ENCODE assay signal across 11 cellular contexts in genomic region chr3:188752850-188753249, GRCh38.
DNase-seq lines count a peak whose midpoint lies in the region; ATAC-seq and TF ChIP-seq lines count a peak whose summit lies in the region.
"Had no signal": no experiment of that assay in that cellular context is flagged by ENCODE, and none has a peak within 500 bp of the region (broad histone marks: within the 10 kb centered on the region; RNA-seq: fewer than 3 reads in every experiment).

No MANE protein-coding gene starts in this region.

- peaks cover 29% of the 10 kb centered on the region for H3K4me1 Mint-ChIP-seq in stimulated activated naive CD8-positive, alpha-beta T cell treated with anti-CD3 and anti-CD28 coated beads, Interleukin-15, amount 100 ng/mL, for 72 hours

- no peaks in the 10 kb centered on the region for H3K36me3 ChIP-seq in heart left ventricle
- H3K36me3 ChIP-seq in tibial nerve, result no peaks in the 10 kb centered on the region
- H3K36me3 ChIP-seq: left ventricle myocardium inferior had no signal

- peaks cover 3% of the 10 kb centered on the region for H3K4me1 ChIP-seq in right cardiac atrium (ENCODE audit: control insufficient read depth, insufficient read depth, low read length)
- peaks cover 0 to 15% (median 0%) of the 10 kb centered on the region in 12 donors for H3K4me1 ChIP-seq in heart left ventricle
- no peaks in the 10 kb centered on the region for H3K4me1 ChIP-seq in tibial nerve

- H3K27ac Mint-ChIP-seq in stimulated activated naive CD8-positive, alpha-beta T cell treated with anti-CD3 and anti-CD28 coated beads, Interleukin-15, amount 100 ng/mL, for 72 hours, result peak overlapping the region in 1 of 2 donors; percentile 92

- H3K9me3 Mint-ChIP-seq in stimulated activated naive CD8-positive, alpha-beta T cell treated with anti-CD3 and anti-CD28 coated beads, Interleukin-15, amount 100 ng/mL, for 72 hours, result no peaks in the 10 kb centered on the region

- no peak for DNase-seq in right cardiac atrium
- DNase-seq in heart left ventricle, result no peak
- DNase-seq in stimulated activated naive CD8-positive, alpha-beta T cell treated with anti-CD3 and anti-CD28 coated beads, Interleukin-15, amount 100 ng/mL, for 72 hours, result peak in 1 of 2 donors; percentile 20
- no peak for DNase-seq in tibial nerve (ENCODE audit: low spot score in 2 of 2)
- no peak for DNase-seq in activated gamma-delta T cell treated with Interleukin-2 at 50 U/mL for 16 hours
- DNase-seq: DMS53, left ventricle myocardium inferior, NCI-H748 treated with DMSO at 0.1 percent for 48 hours had no signal

- intact Hi-C loops in right cardiac atrium (cut with DNase I), result no loop called here
- intact Hi-C loops in heart left ventricle (cut with DNase I), result no loop called here

- WGBS in right cardiac atrium, result 95% methylated on average over 1 of the region's 1 CpG
- WGBS in heart left ventricle, 4 donors, result 100% methylated on average over 1 of the region's 1 CpG
- WGBS in tibial nerve, 2 donors, result 90 to 91% methylated on average over 1 of the region's 1 CpG

- H3K4me3 ChIP-seq in right cardiac atrium (ENCODE audit: low read length), result no peak overlapping the region
- no peak overlapping the region for H3K4me3 ChIP-seq in heart left ventricle
- H3K4me3 ChIP-seq in tibial nerve, result no peak overlapping the region
- H3K4me3 ChIP-seq: left ventricle myocardium inferior had no signal

- TF ChIP-seq POLR2A in heart left ventricle (IDR thresholded peaks at IDR 0.05), result no peak
- no peak for TF ChIP-seq POLR2A in tibial nerve (IDR thresholded peaks at IDR 0.05)

- TF ChIP-seq CTCF in heart left ventricle (IDR thresholded peaks at IDR 0.05) (no peak), tibial nerve (IDR thresholded peaks at IDR 0.05) (no peak)

- H3K9me3 ChIP-seq in right cardiac atrium (ENCODE audit: control insufficient read depth, low read length), result no peaks in the 10 kb centered on the region
- H3K9me3 ChIP-seq in heart left ventricle, result no peaks in the 10 kb centered on the region
- no peaks in the 10 kb centered on the region for H3K9me3 ChIP-seq in tibial nerve
- H3K9me3 ChIP-seq: left ventricle myocardium inferior had no signal

- H3K4me3 Mint-ChIP-seq in stimulated activated naive CD8-positive, alpha-beta T cell treated with anti-CD3 and anti-CD28 coated beads, Interleukin-15, amount 100 ng/mL, for 72 hours, result no peak overlapping the region

- no peak for ATAC-seq in right cardiac atrium
- ATAC-seq in heart left ventricle, result no peak
- ATAC-seq in HG02678 (IDR thresholded peaks at IDR 0.05; ENCODE audit: unreplicated experiment), result peak; percentile 31
- ATAC-seq in HG03460 (IDR thresholded peaks at IDR 0.05; ENCODE audit: unreplicated experiment), result peak; percentile 22
- peak; percentile 65 for ATAC-seq in stimulated activated naive CD8-positive, alpha-beta T cell treated with anti-CD3 and anti-CD28 coated beads, Interleukin-15, amount 100 ng/mL, for 72 hours
- no peak for ATAC-seq in GM19328 (IDR thresholded peaks at IDR 0.05; ENCODE audit: unreplicated experiment)

- no peaks in the 10 kb centered on the region for H3K27me3 Mint-ChIP-seq in stimulated activated naive CD8-positive, alpha-beta T cell treated with anti-CD3 and anti-CD28 coated beads, Interleukin-15, amount 100 ng/mL, for 72 hours

- H3K27ac ChIP-seq in right cardiac atrium (ENCODE audit: low read length), result peak overlapping the region; percentile 13
- no peak overlapping the region for H3K27ac ChIP-seq in heart left ventricle
- no peak overlapping the region for H3K27ac ChIP-seq in tibial nerve
- H3K27ac ChIP-seq: left ventricle myocardium inferior had no signal

- H3K27me3 ChIP-seq in right cardiac atrium (ENCODE audit: control insufficient read depth, insufficient read depth), result no peaks in the 10 kb centered on the region
- H3K27me3 ChIP-seq in heart left ventricle, result no peaks in the 10 kb centered on the region
- no peaks in the 10 kb centered on the region for H3K27me3 ChIP-seq in tibial nerve

- TF ChIP-seq EP300 in tibial nerve (IDR thresholded peaks at IDR 0.05), result no peak

Comparison
In these comparisons a context has a peak if more than half of its experiments do, and no peak if none do; other contexts are left out.
1. ATAC-seq: peak in HG02678 (single experiment), HG03460 (single experiment) and stimulated activated naive CD8-positive, alpha-beta T cell treated with anti-CD3 and anti-CD28 coated beads, Interleukin-15, amount 100 ng/mL, for 72 hours (single experiment); none in right cardiac atrium (0 of 2), heart left ventricle (0 of 4) and GM19328 (single experiment).